In genomic region chr18:36518839-36519238, GRCh38 we compare ENCODE assay signal across 2 cellular contexts.
TF ChIP-seq lines count a peak whose summit lies in the region.

No MANE protein-coding gene starts in this region.

TF ChIP-seq in IMR-90, 13 proteins besides CTCF, POLR2A, EP300 and RAD21:
- no peak for TF ChIP-seq RFX5 (IDR thresholded peaks at IDR 0.05; ENCODE audit: low read depth, low read length)

TF ChIP-seq in H1, 55 proteins besides CTCF, POLR2A, EP300 and RAD21:
- TF ChIP-seq BACH1 (IDR thresholded peaks at IDR 0.05; ENCODE audit: low read length) (no peak), JUN (IDR thresholded peaks at IDR 0.05; ENCODE audit: low read depth, low read length) (no peak), SIX5 (IDR thresholded peaks at IDR 0.05; ENCODE audit: low read depth, low read length) (no peak), HDAC6 (IDR thresholded peaks at IDR 0.05; ENCODE audit: low read depth, low read length) (no peak), YY1 (IDR thresholded peaks at IDR 0.05; ENCODE audit: low read depth, low read length) (no peak), CBX5 (IDR thresholded peaks at IDR 0.05; ENCODE audit: low read depth, low read length) (no peak), SP2 (IDR thresholded peaks at IDR 0.05; ENCODE audit: low read length) (no peak), TCF12 (IDR thresholded peaks at IDR 0.05; ENCODE audit: low read depth, low read length) (no peak), KDM4A (IDR thresholded peaks at IDR 0.05; ENCODE audit: low read depth, low read length, severe bottlenecking) (no peak), MAX (IDR thresholded peaks at IDR 0.05) (no peak), TAF7 (optimal IDR thresholded peaks at IDR 0.05; ENCODE audit: borderline replicate concordance, low read depth, low read length) (no peak), SAP30 (IDR thresholded peaks at IDR 0.05; ENCODE audit: insufficient read depth, insufficient replicate concordance, low read length) (no peak), USF2 (IDR thresholded peaks at IDR 0.05; ENCODE audit: low read length) (no peak)
